Comparison of ENCODE assay signal across 16 cellular contexts in the genomic region with DNA sequence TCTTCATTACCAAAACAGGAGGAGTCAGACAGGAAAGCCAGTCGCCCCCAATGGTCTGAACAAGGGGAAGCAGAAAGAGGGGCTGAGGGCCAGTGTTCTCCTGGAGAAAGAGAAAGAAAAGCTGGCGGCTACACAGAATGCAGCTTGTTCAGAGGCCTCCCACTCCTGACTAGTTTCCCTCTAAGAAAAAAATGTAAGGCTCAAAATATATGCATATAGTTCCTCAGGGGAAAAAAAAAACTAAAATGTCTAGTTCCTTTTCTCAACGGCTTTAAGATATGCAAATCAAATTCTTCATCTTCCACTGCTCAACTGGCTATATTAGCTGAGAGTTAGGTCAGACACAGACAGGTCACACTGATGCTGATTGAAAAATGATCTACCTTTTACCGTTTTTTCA. TPM values are rescaled to one million over a fixed set of nuclear protein-coding genes. Genes with fewer than 3 reads are reported as not detected.
DNase-seq lines count a peak whose midpoint lies in the region; ATAC-seq, FAIRE-seq and TF ChIP-seq lines count a peak whose summit lies in the region.
"Had no signal": no experiment of that assay in that cellular context is flagged by ENCODE, and none has a peak within 500 bp of the region (broad histone marks: within the 10 kb centered on the region; RNA-seq: fewer than 3 reads in every experiment).

No MANE protein-coding gene starts in this region.

- RAD21 ChIA-PET in GM12878 (lab: Charles Lee; ENCODE audit: unreplicated experiment), result interaction anchor here (0.9 to 4.3 kb wide), 10 partner anchors 19 to 154 kb away, joined by 3 to 52 read pairs (median 6); partner anchors contain the start of gene MBOAT2

- peaks cover 3% of the 10 kb centered on the region for H3K79me2 ChIP-seq in GM12878 (ENCODE audit: control insufficient read depth, insufficient read depth, low read length)
- peaks cover 76% of the 10 kb centered on the region for H3K79me2 ChIP-seq in neural progenitor cell (ENCODE audit: low read depth)
- peaks cover 97% of the 10 kb centered on the region for H3K79me2 ChIP-seq in PC-3 (ENCODE audit: low read length)

- peak overlapping the region; percentile 72 for H3K4me3 ChIP-seq in GM08714 (ENCODE audit: low read length)
- H3K4me3 ChIP-seq in GM12878, result peak overlapping the region; percentile 48
- no peak overlapping the region for H3K4me3 ChIP-seq in neural progenitor cell
- H3K4me3 ChIP-seq in PC-3 (ENCODE audit: low read length), result no peak overlapping the region

- no peak for DNase-seq in GM12878 (ENCODE audit: low read depth, low spot score)
- peak; percentile 39 for DNase-seq in neural progenitor cell (ENCODE audit: low spot score)
- DNase-seq in foreskin keratinocyte, result no peak
- no peak for DNase-seq in PC-3
- no peak for DNase-seq in HT-29 (ENCODE audit: low spot score)
- DNase-seq: activated naive CD4-positive, alpha-beta T cell treated with anti-CD3 and anti-CD28 coated beads for 36 hours; BE2C; DMS53; head of caudate nucleus; kidney; NCI-H1092; OCI-M1; substantia nigra had no signal

- H3K4me2 ChIP-seq in GM12878 (ENCODE audit: control insufficient read depth, insufficient read depth) (peak overlapping the region; percentile 74), neural progenitor cell (peak overlapping the region; percentile 45), PC-3 (ENCODE audit: low read length) (no peak overlapping the region)

- POLR2A ChIA-PET in GM12878 (lab: Charles Lee), result interaction anchor here (1.4 to 2.7 kb wide), 3 partner anchors 19 to 115 kb away, joined by 4 to 18 read pairs (median 9); partner anchors contain the start of gene MBOAT2
- POLR2A ChIA-PET in PC-3 (lab: Charles Lee; ENCODE audit: unreplicated experiment), result no interaction called here

- no peak for TF ChIP-seq RAD21 in GM12878 (IDR thresholded peaks at IDR 0.05; ENCODE audit: insufficient read depth, low read depth, low read length)

- peaks cover 19% of the 10 kb centered on the region for H3K4me1 Mint-ChIP-seq in neural progenitor cell

- peak; percentile 66 for FAIRE-seq in GM12878 (lab: Jason Lieb, UNC)
- FAIRE-seq: kidney had no signal

- H4K20me1 ChIP-seq in GM12878 (ENCODE audit: control insufficient read depth, insufficient read depth) (no peaks in the 10 kb centered on the region), neural progenitor cell (ENCODE audit: low read depth) (peaks cover 4% of the 10 kb centered on the region), PC-3 (ENCODE audit: low read length) (no peaks in the 10 kb centered on the region)

- in situ Hi-C loops in GM12878 (cut with MboI), result no loop called here

- H3K9me3 Mint-ChIP-seq in neural progenitor cell, result no peaks in the 10 kb centered on the region
- H3K9me3 Mint-ChIP-seq: activated naive CD4-positive, alpha-beta T cell treated with anti-CD3 and anti-CD28 coated beads for 36 hours had no signal

- H3K4me1 ChIP-seq in GM12878 (ENCODE audit: control insufficient read depth, insufficient read depth, low read length), result peaks cover 23% of the 10 kb centered on the region
- peaks cover 35% of the 10 kb centered on the region for H3K4me1 ChIP-seq in neural progenitor cell
- H3K4me1 ChIP-seq in foreskin keratinocyte, result peaks cover 50% of the 10 kb centered on the region
- peaks cover 28% of the 10 kb centered on the region for H3K4me1 ChIP-seq in PC-3 (ENCODE audit: insufficient read depth, low read length)

- TF ChIP-seq POLR2A in GM12878 (IDR thresholded peaks at IDR 0.05; ENCODE audit: low read depth, low read length), result no peak

- CTCF ChIA-PET in GM12878 (lab: Yijun Ruan, JAX) (interaction anchor here (0.6 to 4.9 kb wide), 13 partner anchors 10 to 1927 kb away, joined by 3 to 28 read pairs (median 5); partner anchors contain the start of gene MBOAT2), PC-3 (lab: Charles Lee) (no interaction called here)

- no peaks in the 10 kb centered on the region for H3K9me2 ChIP-seq in PC-3 (replicated peaks; ENCODE audit: low read length)

- H3K27me3 Mint-ChIP-seq in neural progenitor cell (ENCODE audit: insufficient read depth, low read depth), result peaks cover 2% of the 10 kb centered on the region

- intact Hi-C loops in GM12878 (cut with micrococcal nuclease; ENCODE audit: unreplicated experiment), result loop anchor here (5.0 kb wide), 1 partner anchor 107 kb away; no protein-coding TSS in a partner anchor
- intact Hi-C loops in PC-3 (cut with micrococcal nuclease), result no loop called here

- H3K9me3 ChIP-seq in GM12878 (replicated peaks; ENCODE audit: control insufficient read depth, insufficient read depth, low read length), result no peaks in the 10 kb centered on the region; the same call in 2 of the 3 replicates
- H3K9me3 ChIP-seq in neural progenitor cell (ENCODE audit: low read depth), result no peaks in the 10 kb centered on the region
- no peaks in the 10 kb centered on the region for H3K9me3 ChIP-seq in PC-3 (ENCODE audit: low read length)
- H3K9me3 ChIP-seq: BE2C had no signal

- H3K27me3 ChIP-seq in GM12878 (replicated peaks in 1 of 2; ENCODE audit: control insufficient read depth in 2 of 2, insufficient read depth in 2 of 2, low read length in 1 of 2), result no peaks in the 10 kb centered on the region
- no peaks in the 10 kb centered on the region for H3K27me3 ChIP-seq in neural progenitor cell
- H3K27me3 ChIP-seq in foreskin keratinocyte, result no peaks in the 10 kb centered on the region
- no peaks in the 10 kb centered on the region for H3K27me3 ChIP-seq in PC-3 (ENCODE audit: low read length)
- H3K27me3 ChIP-seq: BE2C had no signal

- WGBS in GM12878 (ENCODE audit: insufficient coverage, insufficient replicate concordance, low lambda C conversion rate, missing lambda C conversion rate), result 1% methylated on average over 4 of the region's 4 CpGs

- H2AFZ ChIP-seq in GM12878 (ENCODE audit: control insufficient read depth, low read depth, low read length), result no peak overlapping the region; the same call in 1 of the 2 replicates
- no peak overlapping the region for H2AFZ ChIP-seq in neural progenitor cell (replicated peaks)
- no peak overlapping the region for H2AFZ ChIP-seq in PC-3 (ENCODE audit: low read length)

- peaks cover 10% of the 10 kb centered on the region for H3F3A ChIP-seq in neural progenitor cell (ENCODE audit: low read depth)
- H3F3A ChIP-seq in PC-3 (ENCODE audit: low read length, unreplicated experiment), result no peaks in the 10 kb centered on the region

- peak overlapping the region; percentile 56 for H3K27ac ChIP-seq in GM12878 (ENCODE audit: control insufficient read depth, insufficient read depth)
- H3K27ac ChIP-seq in neural progenitor cell, result peak overlapping the region; percentile 38
- H3K27ac ChIP-seq in foreskin keratinocyte, result no peak overlapping the region
- H3K27ac ChIP-seq in PC-3 (ENCODE audit: low read length), result no peak overlapping the region

- no peaks in the 10 kb centered on the region for H3K36me3 Mint-ChIP-seq in neural progenitor cell

- no peak for TF ChIP-seq EP300 in GM12878 (IDR thresholded peaks at IDR 0.05; ENCODE audit: borderline replicate concordance in 1 of 2, control insufficient read depth in 1 of 2, low read depth in 2 of 2, low read length in 2 of 2)

- no peak for TF ChIP-seq CTCF in GM12878 (IDR thresholded peaks at IDR 0.05 in 2 of 3, conservative IDR thresholded peaks at IDR 0.05 in 1 of 3; ENCODE audit: control insufficient read depth in 2 of 3, extremely low read depth in 1 of 3, insufficient read depth in 1 of 3, low read depth in 3 of 3, low read length in 3 of 3)
- no peak for TF ChIP-seq CTCF in neural progenitor cell (IDR thresholded peaks at IDR 0.05)
- TF ChIP-seq CTCF in foreskin keratinocyte (conservative IDR thresholded peaks at IDR 0.05), result no peak
- no peak for TF ChIP-seq CTCF in PC-3 (conservative IDR thresholded peaks at IDR 0.05; ENCODE audit: low read depth, low read length)

- no TSS peak for BruUV-seq in GM12878 (replicated peaks; lab: Mats Ljungman, UMichigan)
- no TSS peak for BruUV-seq in PC-3 (replicated peaks; lab: Mats Ljungman, UMichigan)

- no peak overlapping the region for H3K4me3 Mint-ChIP-seq in neural progenitor cell
- H3K4me3 Mint-ChIP-seq: activated naive CD4-positive, alpha-beta T cell treated with anti-CD3 and anti-CD28 coated beads for 36 hours had no signal

- H3K36me3 ChIP-seq in GM12878 (ENCODE audit: control insufficient read depth in 2 of 2, insufficient read depth in 2 of 2, low read length in 1 of 2) (no peaks in the 10 kb centered on the region), neural progenitor cell (no peaks in the 10 kb centered on the region), PC-3 (ENCODE audit: low read depth, low read length) (no peaks in the 10 kb centered on the region)
- H3K36me3 ChIP-seq: BE2C had no signal

- H3K9ac ChIP-seq in GM12878 (ENCODE audit: control insufficient read depth, insufficient read depth, low read length) (peak overlapping the region; percentile 18), neural progenitor cell (no peak overlapping the region), PC-3 (ENCODE audit: low read length) (no peak overlapping the region)

- ATAC-seq in HG03025 (IDR thresholded peaks at IDR 0.05; ENCODE audit: low FRiP score, unreplicated experiment) (peak; percentile 39), GM12878 (peak; percentile 68), foreskin keratinocyte (no peak), PC-3 (no peak), esophagus mucosa (no peak)

- SMC1A ChIA-PET in GM12878 (lab: Charles Lee; ENCODE audit: uncharacterized antibody, unreplicated experiment), result interaction anchor here (1.0 to 13.0 kb wide), 20 partner anchors 8 to 231 kb away, joined by 3 to 101 read pairs (median 5); partner anchors contain the start of gene MBOAT2

- peak overlapping the region; percentile 14 for H3K27ac Mint-ChIP-seq in neural progenitor cell
- H3K27ac Mint-ChIP-seq: activated naive CD4-positive, alpha-beta T cell treated with anti-CD3 and anti-CD28 coated beads for 36 hours had no signal

RNA-seq across cellular contexts. Expression of gene MBOAT2, which starts 18.6 kb away (rescaled TPM):
- 38.6 and 46.9 TPM in 2 replicates for total RNA-seq in GM12878 (2013; cell fraction: nucleolus; rRNA removed)
- total RNA-seq in GM12878 (2014; rRNA removed) (1.2 and 1.6 TPM in 2 replicates), GM12878 (2014; rRNA removed; fragmentation: Illumina TruSeq; extraction: Trizol) (1.8 TPM in 2 replicates), GM12878 (2021) (1.5 and 2.1 TPM in 2 replicates), neural progenitor cell (ENCODE audit: low replicate concordance) (56.1 and 84.0 TPM in 2 replicates), foreskin keratinocyte (76.3 and 106 TPM in 2 replicates), PC-3 (2014; rRNA removed) (26.8 and 30.7 TPM in 2 replicates), esophagus mucosa (108 TPM)
- polyA plus RNA-seq in GM12878 (2011; ENCODE audit: low read depth), result 1.5 TPM
- polyA plus RNA-seq in GM12878 (2011; rRNA removed) (40.6 and 48.2 TPM in 2 replicates), GM12878 (2014; fragmentation: Illumina TruSeq; extraction: Trizol) (1.9 and 3.3 TPM in 2 replicates), GM12878 (2014; fragmentation: Nextera tagmentation; extraction: Ambion mirVana) (1 to 10 TPM in 1 of 2 experiments, under 1 TPM in 1; 0.08 to 1.3 TPM), GM12878 (2014; rRNA removed) (2.0 and 2.6 TPM in 2 replicates), GM12878 (2016; fragmentation: Nextera tagmentation; extraction: Ambion mirVana) (1 to 10 TPM; 1.2 to 1.7 TPM), foreskin keratinocyte (35.3 and 42.0 TPM in 2 replicates)
- polyA plus RNA-seq in GM12878 (2011; cell fraction: cytosol; rRNA removed), result 17.4 and 17.6 TPM in 2 replicates
- 78.0 and 79.8 TPM in 2 replicates for polyA plus RNA-seq in GM12878 (2011; cell fraction: nucleus; rRNA removed)
- polyA plus RNA-seq in GM12878 (2012), result 3.7 and 4.3 TPM in 2 replicates
- 33.9 and 37.0 TPM in 2 replicates for polyA minus RNA-seq in GM12878 (2011; rRNA and poly(A)+ RNA removed)
- 10.3 and 12.8 TPM in 2 replicates for polyA minus RNA-seq in GM12878 (2011; cell fraction: cytosol; rRNA and poly(A)+ RNA removed)
- polyA minus RNA-seq in GM12878 (2011; cell fraction: nucleus; rRNA and poly(A)+ RNA removed), result 14.0 and 35.6 TPM in 2 replicates
- total RNA-seq in HT-29 (2014; rRNA removed; shearing (Covaris generic)), result 1.2 and 2.0 TPM in 2 replicates

Comparison
In these comparisons a context has a peak if more than half of its experiments do, and no peak if none do; other contexts are left out.
1. H3K4me3 ChIP-seq: peak in GM08714 (single experiment) and GM12878 (single experiment); none in neural progenitor cell (single experiment) and PC-3 (single experiment).
2. ATAC-seq: peak in HG03025 (single experiment) and GM12878 (single experiment); none in foreskin keratinocyte (single experiment), PC-3 (single experiment) and esophagus mucosa (single experiment).
3. H3K27ac ChIP-seq: peak in GM12878 (single experiment) and neural progenitor cell (single experiment); none in foreskin keratinocyte (single experiment) and PC-3 (single experiment).